ENCODE assay signal across 25 cellular contexts in the genomic region with DNA sequence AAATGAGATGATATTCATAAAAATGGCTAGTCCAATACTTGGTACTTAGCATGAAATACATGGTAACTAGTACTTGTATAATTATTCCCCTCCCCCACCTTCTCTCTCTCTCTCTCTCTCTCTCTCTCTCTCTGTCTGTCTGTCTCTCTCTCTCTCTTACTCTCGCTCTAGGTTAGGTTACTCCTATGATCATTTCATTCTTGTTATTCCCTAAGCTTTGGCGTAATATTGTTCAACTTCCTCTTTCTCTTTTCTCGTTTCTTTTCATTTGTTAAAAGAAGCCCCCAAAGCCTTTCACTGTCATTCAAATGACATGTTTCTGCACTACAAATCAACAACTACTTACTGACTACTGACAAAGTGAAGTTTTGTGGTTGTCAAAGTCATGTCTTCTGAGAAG.
"Had no signal": no experiment of that assay in that cellular context is flagged by ENCODE, and none has a peak within 500 bp of the region (broad histone marks: within the 10 kb centered on the region; RNA-seq: fewer than 3 reads in every experiment).

No MANE protein-coding gene starts in this region.

- H2AFZ ChIP-seq: neural progenitor cell had no signal

- H3K27me3 Mint-ChIP-seq: type B pancreatic cell had no signal

- H3K4me1 ChIP-seq: colonic mucosa, neural progenitor cell had no signal

- H3K9me3 ChIP-seq: adrenal gland, colonic mucosa, thoracic aorta had no signal

- H3K4me3 ChIP-seq: adrenal gland, colonic mucosa, dorsolateral prefrontal cortex, lung, neural progenitor cell, thoracic aorta had no signal

- H3K27ac Mint-ChIP-seq: activated naive CD8-positive, alpha-beta T cell; activated T-cell treated with anti-CD3 and anti-CD28 coated beads, Interleukin-2, amount 50 U/mL, for 24 hours; activated T-helper 2 cell treated with anti-CD3 and anti-CD28 coated beads, Interferon-gamma antibody, Interleukin-2, Interleukin-4, amounts not matched to agents 10 μg/mL and 5 μg/mL and 100 μg/mL, durations not matched to agents 14 hours and 24 hours and 36 hours; effector memory CD8-positive, alpha-beta T cell; immature natural killer cell; neural progenitor cell; type B pancreatic cell had no signal

- H3K4me3 Mint-ChIP-seq: activated naive CD8-positive, alpha-beta T cell; activated T-cell treated with anti-CD3 and anti-CD28 coated beads, Interleukin-2, amount 50 U/mL, for 24 hours; effector memory CD8-positive, alpha-beta T cell; immature natural killer cell; naive thymus-derived CD8-positive, alpha-beta T cell; neural progenitor cell; type B pancreatic cell had no signal

- H3K36me3 ChIP-seq: adrenal gland, colonic mucosa, neural progenitor cell, thoracic aorta, WERI-Rb-1 had no signal

- H3K27ac ChIP-seq: adrenal gland, colonic mucosa, dorsolateral prefrontal cortex, neural progenitor cell, thoracic aorta, WERI-Rb-1 had no signal

- DNase-seq: activated naive CD4-positive, alpha-beta T cell; activated T-cell treated with anti-CD3 and anti-CD28 coated beads, Interleukin-2, amount 50 U/mL, for 24 hours; adrenal gland; central memory CD4-positive, alpha-beta T cell; colonic mucosa; dorsolateral prefrontal cortex; effector memory CD8-positive, alpha-beta T cell; foreskin melanocyte; immature natural killer cell; naive thymus-derived CD8-positive, alpha-beta T cell; posterior cingulate gyrus; small intestine; stimulated activated CD8-positive, alpha-beta memory T cell treated with anti-CD3 and anti-CD28 coated beads, Interleukin-4, amount 100 ng/mL, for 48 hours; stimulated activated naive CD4-positive, alpha-beta T cell; T-helper 2 cell; WERI-Rb-1 had no signal

- H3K4me1 Mint-ChIP-seq: immature natural killer cell, neural progenitor cell had no signal

- H3K27me3 ChIP-seq: adrenal gland, colonic mucosa, dorsolateral prefrontal cortex, neural progenitor cell had no signal

- H3K36me3 Mint-ChIP-seq: activated naive CD8-positive, alpha-beta T cell; immature natural killer cell; naive thymus-derived CD8-positive, alpha-beta T cell; type B pancreatic cell had no signal

- H3K9me3 Mint-ChIP-seq: activated T-cell treated with anti-CD3 and anti-CD28 coated beads, Interleukin-2, amount 50 U/mL, for 24 hours; activated T-helper 2 cell treated with anti-CD3 and anti-CD28 coated beads, Interferon-gamma antibody, Interleukin-2, Interleukin-4, amounts not matched to agents 10 μg/mL and 5 μg/mL and 100 μg/mL, durations not matched to agents 14 hours and 24 hours and 36 hours; effector memory CD8-positive, alpha-beta T cell; neural progenitor cell; type B pancreatic cell had no signal

- ATAC-seq: effector memory CD8-positive, alpha-beta T cell; esophagus mucosa; left lobe of liver; naive thymus-derived CD8-positive, alpha-beta T cell; sciatic nerve had no signal

- H3K4me2 ChIP-seq: neural progenitor cell had no signal

- H3K9ac ChIP-seq: neural progenitor cell had no signal
